Comparison of ENCODE assay signal across 9 cellular contexts in genomic region chr22:44182591-44183588, GRCh38. TPM values are rescaled to one million over a fixed set of nuclear protein-coding genes. Genes with fewer than 3 reads are reported as not detected.
DNase-seq lines count a peak whose midpoint lies in the region; ATAC-seq and TF ChIP-seq lines count a peak whose summit lies in the region.
"Had no signal": no experiment of that assay in that cellular context is flagged by ENCODE, and none has a peak within 500 bp of the region (broad histone marks: within the 10 kb centered on the region; RNA-seq: fewer than 3 reads in every experiment).

No MANE protein-coding gene starts in this region.

- H2BK5ac ChIP-seq in H9 (ENCODE audit: insufficient read length, low read length) = no peak overlapping the region

- peak overlapping the region in 7 of 12 donors; percentile 30 to 68 (median 41) for H3K4me3 ChIP-seq in heart left ventricle

- no peaks in the 10 kb centered on the region for H3K9me3 Mint-ChIP-seq in stimulated activated effector memory CD8-positive, alpha-beta T cell treated with anti-CD3 and anti-CD28 coated beads, Interleukin-12 subunit alpha, Interleukin-12 subunit beta, amount 100 ng/mL, for 72 hours
- H3K9me3 Mint-ChIP-seq in H9 = no peaks in the 10 kb centered on the region

- peak overlapping the region; percentile 73 for H3K4me3 Mint-ChIP-seq in stimulated activated effector memory CD8-positive, alpha-beta T cell treated with anti-CD3 and anti-CD28 coated beads, Interleukin-12 subunit alpha, Interleukin-12 subunit beta, amount 100 ng/mL, for 72 hours
- no peak overlapping the region for H3K4me3 Mint-ChIP-seq in H9

- H2AK5ac ChIP-seq in H9 (ENCODE audit: insufficient read length, low read length) = no peak overlapping the region

- peaks cover 42% of the 10 kb centered on the region for H3K4me1 Mint-ChIP-seq in stimulated activated effector memory CD8-positive, alpha-beta T cell treated with anti-CD3 and anti-CD28 coated beads, Interleukin-12 subunit alpha, Interleukin-12 subunit beta, amount 100 ng/mL, for 72 hours
- H3K4me1 Mint-ChIP-seq in H9 = peaks cover 14 to 23% of the 10 kb centered on the region in 2 experiments

- no peak overlapping the region for H2AFZ ChIP-seq in H9 (ENCODE audit: low read length)

- H3K56ac ChIP-seq in H9 (ENCODE audit: insufficient read length, low read depth, low read length) = no peak overlapping the region

- in situ Hi-C loops in ACHN (cut with HindIII; ENCODE audit: low pct_ligation_motif_present, low pct_unique_long_range_greater_than_20kb, low sequenced_read_pairs) = no loop called here

- no peak overlapping the region for H4K91ac ChIP-seq in H9 (ENCODE audit: insufficient read length, low read depth, low read length)

- no peak overlapping the region for H3K18ac ChIP-seq in H9 (ENCODE audit: insufficient read length, low read depth, low read length)

- H3K9me3 ChIP-seq in heart left ventricle = no peaks in the 10 kb centered on the region
- no peaks in the 10 kb centered on the region for H3K9me3 ChIP-seq in H9 (ENCODE audit: control insufficient read depth, low read depth, low read length)

- H4K5ac ChIP-seq in H9 (ENCODE audit: insufficient read length, low read depth, low read length) = no peak overlapping the region

- H4K8ac ChIP-seq in H9 (replicated peaks; ENCODE audit: insufficient read length, low read depth, low read length) = no peak overlapping the region

- H3K4ac ChIP-seq in H9 (ENCODE audit: low read depth, low read length) = no peak overlapping the region

- no peaks in the 10 kb centered on the region for H3K79me1 ChIP-seq in H9 (ENCODE audit: insufficient read depth, low read depth, low read length, poor library complexity, severe bottlenecking)

- peaks cover 2% of the 10 kb centered on the region; the same call in 1 of the 2 replicates for H3K27me3 Mint-ChIP-seq in H9 (ENCODE audit: low read depth)

- no peak overlapping the region for H2BK15ac ChIP-seq in H9 (ENCODE audit: low read depth, low read length)

- no peak overlapping the region for H3K9ac ChIP-seq in H9 (ENCODE audit: extremely low read depth, insufficient read length, low read length)

- no peak for TF ChIP-seq POLR2A in heart left ventricle (IDR thresholded peaks at IDR 0.05)

- WGBS in heart left ventricle, 4 donors = 67 to 74% (median 73%) methylated on average over 19 to 25 of the region's 25 CpGs
- no CpG with 5 or more reads among the region's 25 CpGs for WGBS in H9 (ENCODE audit: extremely low coverage, insufficient read length, low lambda C conversion rate)

- TF ChIP-seq CTCF in GM20000 (IDR thresholded peaks at IDR 0.05; ENCODE audit: extremely low read depth, missing control alignments) = no peak
- no peak for TF ChIP-seq CTCF in heart left ventricle (IDR thresholded peaks at IDR 0.05)
- no peak for TF ChIP-seq CTCF in H9 (conservative IDR thresholded peaks at IDR 0.05)

- no peak overlapping the region for H3K4me2 ChIP-seq in H9 (ENCODE audit: insufficient read depth, insufficient read length, low read length)

- H4K20me1 ChIP-seq in H9 (ENCODE audit: control insufficient read depth, insufficient read depth, insufficient read length) = no peaks in the 10 kb centered on the region

- H3K27ac Mint-ChIP-seq in stimulated activated effector memory CD8-positive, alpha-beta T cell treated with anti-CD3 and anti-CD28 coated beads, Interleukin-12 subunit alpha, Interleukin-12 subunit beta, amount 100 ng/mL, for 72 hours = peak overlapping the region; percentile 85
- no peak overlapping the region for H3K27ac Mint-ChIP-seq in H9

- intact Hi-C loops in heart left ventricle (cut with DNase I) = no loop called here

- H2BK20ac ChIP-seq in H9 (ENCODE audit: low read depth, low read length, poor library complexity, severe bottlenecking) = no peak overlapping the region

- H3K27me3 ChIP-seq in heart left ventricle = peaks cover 0 to 34% (median 12%) of the 10 kb centered on the region in 9 donors
- no peaks in the 10 kb centered on the region for H3K27me3 ChIP-seq in H9 (ENCODE audit: insufficient read depth, low read length)

- peaks cover 0 to 22% (median 0%) of the 10 kb centered on the region in 9 donors for H3K36me3 ChIP-seq in heart left ventricle

- H3K27ac ChIP-seq in heart left ventricle = peak overlapping the region in 6 of 12 donors; percentile 29 to 93 (median 54)
- H3K27ac ChIP-seq in H9 (ENCODE audit: insufficient read length, low read depth, low read length) = no peak overlapping the region

- H2BK120ac ChIP-seq in H9 (ENCODE audit: low read depth, low read length, poor library complexity, severe bottlenecking) = no peak overlapping the region

- no peak overlapping the region for H3K14ac ChIP-seq in H9 (ENCODE audit: insufficient read depth, low read length)

- H3K23ac ChIP-seq in H9 (ENCODE audit: insufficient read length, low read depth, low read length) = no peak overlapping the region

- peaks cover 11% of the 10 kb centered on the region for H3K36me3 Mint-ChIP-seq in stimulated activated effector memory CD8-positive, alpha-beta T cell treated with anti-CD3 and anti-CD28 coated beads, Interleukin-12 subunit alpha, Interleukin-12 subunit beta, amount 100 ng/mL, for 72 hours
- H3K36me3 Mint-ChIP-seq in H9 (ENCODE audit: insufficient read depth in 1 of 3, low read depth in 3 of 3) = no peaks in the 10 kb centered on the region

- DNase-seq in GM20000 (ENCODE audit: low spot score) (peak; percentile 58), heart left ventricle (peak; percentile 60 to 83 (median 71)), H9 (no peak), ACHN (no peak), NCI-H2171 treated with DMSO at 0.1 percent for 48 hours (lab: John Stamatoyannopoulos, UW) (no peak)
- peak; percentile 23 for DNase-seq in activated CD4-positive, alpha-beta T cell treated with anti-CD3 and anti-CD28 coated beads, Interleukin-2, amount 50 U/mL, for 1 hour
- peak; percentile 18 to 75 for DNase-seq in stimulated activated effector memory CD8-positive, alpha-beta T cell treated with anti-CD3 and anti-CD28 coated beads, Interleukin-12 subunit alpha, Interleukin-12 subunit beta, amount 100 ng/mL, for 72 hours (ENCODE audit: low spot score in 2 of 2)

- H3K79me2 ChIP-seq in H9 (ENCODE audit: insufficient read depth, low read length) = no peaks in the 10 kb centered on the region

- H3T11ph ChIP-seq in H9 (ENCODE audit: low read length) = no peak overlapping the region

- peak; percentile 51 to 85 (median 74) for ATAC-seq in heart left ventricle
- peak; percentile 65 for ATAC-seq in stimulated activated effector memory CD8-positive, alpha-beta T cell treated with anti-CD3 and anti-CD28 coated beads, Interleukin-12 subunit alpha, Interleukin-12 subunit beta, amount 100 ng/mL, for 72 hours
- no peak for ATAC-seq in GM21717 (IDR thresholded peaks at IDR 0.05; ENCODE audit: unreplicated experiment)

- H2BK12ac ChIP-seq in H9 (ENCODE audit: insufficient read length, low read depth, low read length) = no peak overlapping the region

- H3K4me1 ChIP-seq in heart left ventricle (peaks cover 0 to 19% (median 0%) of the 10 kb centered on the region in 12 donors), H9 (ENCODE audit: insufficient read depth, low read length) (no peaks in the 10 kb centered on the region)

- no peaks in the 10 kb centered on the region for H3K23me2 ChIP-seq in H9 (ENCODE audit: insufficient read length, low read depth, low read length, poor library complexity, severe bottlenecking)

RNA-seq across cellular contexts. Expression of gene PARVG, which starts 2.2 kb away (rescaled TPM):
- total RNA-seq in heart left ventricle (10 to 100 TPM in 1 of 9 donors, 1 to 10 TPM in 8; 1.1 to 34.8 (median 2.1) TPM), H9 (2021) (1.3 and 1.6 TPM in 2 replicates)
- 1 to 10 TPM; 2.6 to 3.0 TPM for polyA plus RNA-seq in heart left ventricle
- total RNA-seq: renal cortical epithelial cell had no signal

Comparison
In these comparisons a context has a peak if more than half of its experiments do, and no peak if none do; other contexts are left out.
1. DNase-seq: peak in GM20000 (single experiment), activated CD4-positive, alpha-beta T cell treated with anti-CD3 and anti-CD28 coated beads, Interleukin-2, amount 50 U/mL, for 1 hour (single experiment), heart left ventricle (5 of 5) and stimulated activated effector memory CD8-positive, alpha-beta T cell treated with anti-CD3 and anti-CD28 coated beads, Interleukin-12 subunit alpha, Interleukin-12 subunit beta, amount 100 ng/mL, for 72 hours (2 of 2); none in H9 (single experiment), ACHN (single experiment) and NCI-H2171 treated with DMSO at 0.1 percent for 48 hours (single experiment).